In genomic region chr20:55919319-55919718, GRCh38 we compare ENCODE assay signal across 8 cellular contexts.
"Had no signal": no experiment of that assay in that cellular context is flagged by ENCODE, and none has a peak within 500 bp of the region (broad histone marks: within the 10 kb centered on the region; RNA-seq: fewer than 3 reads in every experiment).

No MANE protein-coding gene starts in this region.

- FAIRE-seq: HepG2 had no signal

- H3K4me1 Mint-ChIP-seq: IgD-negative memory B cell had no signal

- H3K4me1 ChIP-seq: HAP-1 had no signal

- H3K9ac ChIP-seq: GM23248 had no signal

- H3K27ac Mint-ChIP-seq: HFFc6, IgD-negative memory B cell had no signal

- H3K36me3 Mint-ChIP-seq: IgD-negative memory B cell had no signal

- H3K27me3 Mint-ChIP-seq: IgD-negative memory B cell had no signal

- H3K27ac ChIP-seq: GM23248 had no signal

- H3K36me3 ChIP-seq: HAP-1 had no signal

- ATAC-seq: HCT116, HepG2 had no signal

- H2AFZ ChIP-seq: GM23248 had no signal

- H3K4me3 Mint-ChIP-seq: HFFc6, IgD-negative memory B cell had no signal

- H3K4me3 ChIP-seq: GM23248, HAP-1 had no signal

- DNase-seq: GM23248, GOT3, H7, HFFc6 had no signal

- H3K9me3 ChIP-seq: HAP-1 had no signal
